8 cellular contexts compared by ENCODE assay signal in genomic region chr15:74616020-74616939, GRCh38. TPM values are rescaled to one million over a fixed set of nuclear protein-coding genes. Genes with fewer than 3 reads are reported as not detected.
DNase-seq lines count a peak whose midpoint lies in the region; ATAC-seq, FAIRE-seq and TF ChIP-seq lines count a peak whose summit lies in the region.

No MANE protein-coding gene starts in this region.

- H3K79me2 ChIP-seq in GM12878 (ENCODE audit: control insufficient read depth, insufficient read depth, low read length) = peaks cover 65% of the 10 kb centered on the region

- TF ChIP-seq CTCF in GM12865 (IDR thresholded peaks at IDR 0.05; ENCODE audit: insufficient read depth, low read depth, low read length, missing control alignments) = no peak
- no peak for TF ChIP-seq CTCF in GM12878 (IDR thresholded peaks at IDR 0.05 in 2 of 3, conservative IDR thresholded peaks at IDR 0.05 in 1 of 3; ENCODE audit: control insufficient read depth in 2 of 3, extremely low read depth in 1 of 3, insufficient read depth in 1 of 3, low read depth in 3 of 3, low read length in 3 of 3)

- FAIRE-seq in GM12878 (lab: Jason Lieb, UNC) = peak; percentile 41

- SMC1A ChIA-PET in GM12878 (lab: Charles Lee; ENCODE audit: uncharacterized antibody, unreplicated experiment) = interaction anchor here (1.0 to 2.6 kb wide), 5 partner anchors 10 to 407 kb away, joined by 4 to 10 read pairs (median 7); partner anchors contain the start of gene PPCDC

- H3K4me3 ChIP-seq in GM12865 (ENCODE audit: low read depth, low read length) = peak overlapping the region; percentile 95
- H3K4me3 ChIP-seq in GM12878 = peak overlapping the region; percentile 89
- peak overlapping the region; percentile 88 for H3K4me3 ChIP-seq in iPS-18a (ENCODE audit: low read length)
- H3K4me3 ChIP-seq in skin epidermis = peak overlapping the region; percentile 54 to 100 (median 98)

- H3K27ac ChIP-seq in GM12878 (ENCODE audit: control insufficient read depth, insufficient read depth) (peak overlapping the region; percentile 97), iPS-18a (ENCODE audit: low read length) (no peak overlapping the region), skin epidermis (peak overlapping the region; percentile 91 to 99 (median 97))

- DNase-seq in GM12865 (ENCODE audit: low read depth) (peak; percentile 69), HT1080 (ENCODE audit: low read depth) (peak; percentile 66), T-helper 22 cell (ENCODE audit: low read depth) (peak; percentile 62), GM12878 (ENCODE audit: low read depth, low spot score) (no peak), NCI-H187 (lab: John Stamatoyannopoulos, UW) (no peak)

- TSS peak; percentile 70 for BruUV-seq in GM12878 (replicated peaks; lab: Mats Ljungman, UMichigan)

- no peak for TF ChIP-seq EP300 in GM12878 (IDR thresholded peaks at IDR 0.05; ENCODE audit: borderline replicate concordance in 1 of 2, control insufficient read depth in 1 of 2, low read depth in 2 of 2, low read length in 2 of 2)

- H3K9me3 ChIP-seq in GM12878 (replicated peaks; ENCODE audit: control insufficient read depth, insufficient read depth, low read length) (no peaks in the 10 kb centered on the region), iPS-18a (ENCODE audit: control insufficient read depth, low read depth, low read length) (no peaks in the 10 kb centered on the region)

- intact Hi-C loops in GM12878 (cut with micrococcal nuclease; ENCODE audit: unreplicated experiment) = loop anchor here (5.0 kb wide), 2 partner anchors 69 to 184 kb away; partner anchors contain the start of gene SEMA7A

- in situ Hi-C loops in GM12878 (cut with MboI) = no loop called here

- CTCF ChIA-PET in GM12878 (lab: Yijun Ruan, JAX) = interaction anchor here (0.6 to 18.5 kb wide), 13 partner anchors 11 to 242 kb away, joined by 3 to 206 read pairs (median 4); partner anchors contain the start of gene UBL7

- RAD21 ChIA-PET in GM12878 (lab: Charles Lee; ENCODE audit: unreplicated experiment) = interaction anchor here (0.6 to 3.6 kb wide), 9 partner anchors 16 to 245 kb away, joined by 3 to 13 read pairs (median 3); partner anchors contain the start of genes ARID3B and UBL7

- H3K4me2 ChIP-seq in GM12878 (ENCODE audit: control insufficient read depth, insufficient read depth) = peak overlapping the region; percentile 93

- POLR2A ChIA-PET in GM12878 (lab: Charles Lee) = interaction anchor here (0.6 to 4.8 kb wide), 16 partner anchors 10 to 339 kb away, joined by 3 to 30 read pairs (median 3); partner anchors contain the start of genes ARID3B and UBL7

- peak; percentile 26; the same call in 1 of the 2 replicates for TF ChIP-seq POLR2A in GM12878 (IDR thresholded peaks at IDR 0.05; ENCODE audit: low read depth, low read length)

- H3K27me3 ChIP-seq in GM12878 (replicated peaks in 1 of 2; ENCODE audit: control insufficient read depth in 2 of 2, insufficient read depth in 2 of 2, low read length in 1 of 2) (no peaks in the 10 kb centered on the region; a peak in 1 of 4 replicates), iPS-18a (ENCODE audit: control insufficient read depth, insufficient read depth, low read length) (peaks cover 18% of the 10 kb centered on the region)

- no peak overlapping the region for H2AFZ ChIP-seq in GM12878 (ENCODE audit: control insufficient read depth, low read depth, low read length)

- WGBS in GM12878 (ENCODE audit: insufficient coverage, insufficient replicate concordance, low lambda C conversion rate, missing lambda C conversion rate) = under 1% methylated on average over 41 of the region's 41 CpGs

- peak; percentile 3 for ATAC-seq in GM12878
- no peak for ATAC-seq in HG03442 (IDR thresholded peaks at IDR 0.05; ENCODE audit: unreplicated experiment)

- H3K9ac ChIP-seq in GM12878 (ENCODE audit: control insufficient read depth, insufficient read depth, low read length) (peak overlapping the region; percentile 99), iPS-18a (ENCODE audit: low read length) (peak overlapping the region; percentile 90)

- H3K36me3 ChIP-seq in GM12878 (ENCODE audit: control insufficient read depth in 2 of 2, insufficient read depth in 2 of 2, low read length in 1 of 2) = peaks cover 18 to 22% of the 10 kb centered on the region in 2 experiments
- peaks cover 19% of the 10 kb centered on the region for H3K36me3 ChIP-seq in iPS-18a (ENCODE audit: control insufficient read depth, low read depth, low read length)

- peaks cover 17% of the 10 kb centered on the region for H3K4me1 ChIP-seq in GM12878 (ENCODE audit: control insufficient read depth, insufficient read depth, low read length)
- H3K4me1 ChIP-seq in iPS-18a (ENCODE audit: control insufficient read depth, low read depth, low read length) = peaks cover 3% of the 10 kb centered on the region

- TF ChIP-seq RAD21 in GM12878 (IDR thresholded peaks at IDR 0.05; ENCODE audit: insufficient read depth, low read depth, low read length) = no peak

- peaks cover 26% of the 10 kb centered on the region for H4K20me1 ChIP-seq in GM12878 (ENCODE audit: control insufficient read depth, insufficient read depth)

TF ChIP-seq in GM12878, 131 proteins besides CTCF, POLR2A, EP300 and RAD21 (continues in another document):
- no peak for TF ChIP-seq MYC (IDR thresholded peaks at IDR 0.05; ENCODE audit: insufficient read depth, insufficient read length, insufficient replicate concordance, low read length, severe bottlenecking)
- TF ChIP-seq SRF (IDR thresholded peaks at IDR 0.05; ENCODE audit: low read depth in 2 of 2, low read length in 2 of 2) = peak; percentile 59 to 68; a peak in 3 of 4 replicates
- no peak for TF ChIP-seq POU2F2 (IDR thresholded peaks at IDR 0.05; ENCODE audit: borderline replicate concordance, low read depth, low read length)
- TF ChIP-seq ZNF274 (IDR thresholded peaks at IDR 0.05; ENCODE audit: insufficient read depth, insufficient read length) = no peak
- no peak for TF ChIP-seq STAT3 (IDR thresholded peaks at IDR 0.05; ENCODE audit: low read depth, low read length)
- 0 out of 2 replicates have a peak, but pooled peaks have one; percentile 25 for TF ChIP-seq TAF1 (IDR thresholded peaks at IDR 0.05; ENCODE audit: borderline replicate concordance, low read depth, low read length)
- TF ChIP-seq SIX5 (IDR thresholded peaks at IDR 0.05; ENCODE audit: low read depth, low read length, severe bottlenecking) = no peak
- peak; percentile 62 for TF ChIP-seq NR2F1 (conservative IDR thresholded peaks at IDR 0.05)
- TF ChIP-seq NR2C2 (IDR thresholded peaks at IDR 0.05; ENCODE audit: borderline replicate concordance, control insufficient read depth, insufficient read length, low read depth) = no peak
- TF ChIP-seq RELA (IDR thresholded peaks at IDR 0.05; ENCODE audit: borderline replicate concordance, partially characterized antibody) = no peak
- TF ChIP-seq MEF2A (IDR thresholded peaks at IDR 0.05; ENCODE audit: insufficient read depth, low read depth, low read length) = no peak
- TF ChIP-seq EGR1 (IDR thresholded peaks at IDR 0.05; ENCODE audit: borderline replicate concordance in 1 of 2, low read depth in 2 of 2, low read length in 2 of 2) = no peak
- no peak for TF ChIP-seq E4F1 (IDR thresholded peaks at IDR 0.05; ENCODE audit: borderline replicate concordance, partially characterized antibody)
- TF ChIP-seq CEBPB (IDR thresholded peaks at IDR 0.05; ENCODE audit: borderline replicate concordance in 1 of 2, low read depth in 2 of 2, low read length in 2 of 2) = no peak
- no peak for TF ChIP-seq SREBF2 (IDR thresholded peaks at IDR 0.05; ENCODE audit: low read length)

RNA-seq across cellular contexts. Expression of gene CLK3, which starts 0.6 kb away (rescaled TPM):
- total RNA-seq in HT1080 (2014; rRNA removed; shearing (Covaris generic)) = 84.0 and 110 TPM in 2 replicates
- 73.7 and 82.2 TPM in 2 replicates for polyA plus RNA-seq in HT1080 (2015; cell fraction: cytosol; rRNA removed)
- polyA plus RNA-seq in HT1080 (2015; cell fraction: nucleus; rRNA removed) = 162 and 169 TPM in 2 replicates
- 277 and 336 TPM in 2 replicates for total RNA-seq in GM12878 (2013; cell fraction: nucleolus; rRNA removed)
- total RNA-seq in GM12878 (2014; rRNA removed) (74.7 and 82.6 TPM in 2 replicates), GM12878 (2014; rRNA removed; fragmentation: Illumina TruSeq; extraction: Trizol) (48.7 and 51.9 TPM in 2 replicates), GM12878 (2021) (65.6 and 74.6 TPM in 2 replicates)
- 44.7 TPM for polyA plus RNA-seq in GM12878 (2011; ENCODE audit: low read depth)
- polyA plus RNA-seq in GM12878 (2011; rRNA removed) (87.8 and 169 TPM in 2 replicates), GM12878 (2014; fragmentation: Illumina TruSeq; extraction: Trizol) (52.7 and 89.4 TPM in 2 replicates), GM12878 (2014; fragmentation: Nextera tagmentation; extraction: Ambion mirVana) (1 to 10 TPM; 3.3 to 5.8 TPM), GM12878 (2014; rRNA removed) (82.5 and 85.3 TPM in 2 replicates), GM12878 (2016; fragmentation: Nextera tagmentation; extraction: Ambion mirVana) (10 to 100 TPM; 52.0 to 57.8 TPM)
- polyA plus RNA-seq in GM12878 (2011; cell fraction: cytosol; rRNA removed) = 159 and 189 TPM in 2 replicates
- 635 and 789 TPM in 2 replicates for polyA plus RNA-seq in GM12878 (2011; cell fraction: nucleus; rRNA removed)
- 66.4 and 95.1 TPM in 2 replicates for polyA plus RNA-seq in GM12878 (2012)
- 134 and 186 TPM in 2 replicates for polyA minus RNA-seq in GM12878 (2011; rRNA and poly(A)+ RNA removed)
- polyA minus RNA-seq in GM12878 (2011; cell fraction: cytosol; rRNA and poly(A)+ RNA removed) = 46.2 and 48.2 TPM in 2 replicates
- 239 and 320 TPM in 2 replicates for polyA minus RNA-seq in GM12878 (2011; cell fraction: nucleus; rRNA and poly(A)+ RNA removed)

Comparison
In these comparisons a context has a peak if more than half of its experiments do, and no peak if none do; other contexts are left out.
1. DNase-seq: peak in GM12865 (single experiment), HT1080 (single experiment) and T-helper 22 cell (single experiment); none in GM12878 (single experiment) and NCI-H187 (0 of 2).
2. Peak in every context shown above with its lines, with median percentiles within 50 percentile points of each other: H3K4me3 ChIP-seq.